In genomic region chr2:238320246-238320647, GRCh38 we compare ENCODE assay signal across 8 cellular contexts. TPM values are rescaled to one million over a fixed set of nuclear protein-coding genes. Genes with fewer than 3 reads are reported as not detected.
DNase-seq lines count a peak whose midpoint lies in the region; ATAC-seq and TF ChIP-seq lines count a peak whose summit lies in the region.

Gene TRAF3IP1 (plus strand): TSS chr2:238320518. CDS start chr2:238320663, 145 bp downstream.

- H3K4me3 ChIP-seq in left ventricle myocardium inferior: peak within 1 kb of the TSS; percentile 91
- peak within 1 kb of the TSS; percentile 77 to 95 (median 89) for H3K4me3 ChIP-seq in upper lobe of left lung

- H3K36me3 ChIP-seq in left ventricle myocardium inferior: no peaks in the 10 kb centered on the region
- peaks cover 0 to 5% (median 0%) of the 10 kb centered on the region in 4 donors for H3K36me3 ChIP-seq in upper lobe of left lung

- H3K4me1 ChIP-seq in left ventricle myocardium inferior (peaks cover 42% of the 10 kb centered on the region), upper lobe of left lung (peaks cover 11 to 21% (median 17%) of the 10 kb centered on the region in 4 donors)

- H3K27ac ChIP-seq in left ventricle myocardium inferior (replicated peaks) (peak within 1 kb of the TSS; percentile 61), upper lobe of left lung (peak within 1 kb of the TSS; percentile 69 to 78 (median 71))

- H3K4me3 Mint-ChIP-seq in T-cell: peak within 1 kb of the TSS; percentile 71 to 81 (median 76)
- H3K4me3 Mint-ChIP-seq in progenitor cell of endocrine pancreas (ENCODE audit: low read depth): peak within 1 kb of the TSS; percentile 75

- intact Hi-C loops in left ventricle myocardium inferior (cut with micrococcal nuclease): no loop called here

- H3K36me3 Mint-ChIP-seq in T-cell: peaks cover 5% of the 10 kb centered on the region
- H3K36me3 Mint-ChIP-seq in progenitor cell of endocrine pancreas (ENCODE audit: insufficient read depth): peaks cover 3% of the 10 kb centered on the region

- ATAC-seq in HG02642 (IDR thresholded peaks at IDR 0.05; ENCODE audit: poor library complexity, unreplicated experiment) (peak; percentile 97), T-cell (replicated peaks in 1 of 4) (peak; percentile 96 to 98 (median 97)), upper lobe of left lung (ENCODE audit: low FRiP score in 2 of 2) (peak; percentile 96 to 98)

- H3K4me1 Mint-ChIP-seq in T-cell (peaks cover 16 to 24% (median 20%) of the 10 kb centered on the region in 3 donors), progenitor cell of endocrine pancreas (ENCODE audit: low read depth) (peaks cover 15% of the 10 kb centered on the region)

- TF ChIP-seq EP300 in upper lobe of left lung (IDR thresholded peaks at IDR 0.05): peak in 1 of 4 donors; percentile 23

- peaks cover 0 to 5% of the 10 kb centered on the region in 2 donors for H3K27me3 Mint-ChIP-seq in T-cell
- H3K27me3 Mint-ChIP-seq in progenitor cell of endocrine pancreas: peaks cover 3% of the 10 kb centered on the region

- 0% methylated on average over 1 of the region's 58 CpGs for WGBS in upper lobe of left lung, 2 donors

- POLR2A ChIA-PET in GM10248 (lab: Yijun Ruan, JAX): no interaction called here
- POLR2A ChIA-PET in T-cell (lab: Charles Lee): no interaction called here

- H3K27me3 ChIP-seq in left ventricle myocardium inferior (ENCODE audit: low read depth) (peaks cover 9% of the 10 kb centered on the region), upper lobe of left lung (no peaks in the 10 kb centered on the region)

- CTCF ChIA-PET in GM10248 (lab: Yijun Ruan, JAX) (no interaction called here), T-cell (lab: Charles Lee) (interaction anchor here in 1 of 2 donors (0.6 kb wide), 1 partner anchor 57 kb away, joined by 4 read pairs; no protein-coding TSS in a partner anchor)

- TF ChIP-seq CTCF in GM10248 (IDR thresholded peaks at IDR 0.05; ENCODE audit: control extremely low read depth, extremely low read depth, low read depth, missing control alignments) (no peak), left ventricle myocardium inferior (IDR thresholded peaks at IDR 0.05; ENCODE audit: borderline replicate concordance) (no peak), progenitor cell of endocrine pancreas (IDR thresholded peaks at IDR 0.05; ENCODE audit: unreplicated experiment) (no peak), upper lobe of left lung (IDR thresholded peaks at IDR 0.05) (peak in 2 of 6 experiments; percentile 19 to 38)

- peak in 1 of 4 donors; percentile 46 for TF ChIP-seq POLR2A in upper lobe of left lung (IDR thresholded peaks at IDR 0.05)

- H3K9me3 ChIP-seq in left ventricle myocardium inferior (replicated peaks): no peaks in the 10 kb centered on the region
- H3K9me3 ChIP-seq in upper lobe of left lung: no peaks in the 10 kb centered on the region

- no peak within 1 kb of the TSS for H3K27ac Mint-ChIP-seq in T-cell
- H3K27ac Mint-ChIP-seq in progenitor cell of endocrine pancreas: peak within 1 kb of the TSS; percentile 91

- DNase-seq in GM10248 (ENCODE audit: extremely low spot score) (peak; percentile 98), NCI-H128 (lab: John Stamatoyannopoulos, UW; ENCODE audit: unreplicated experiment) (peak; percentile 63), T-cell (peak; percentile 66 to 88 (median 78)), amniotic epithelial cell (ENCODE audit: low read depth) (peak; percentile 85), left ventricle myocardium inferior (peak; percentile 95), progenitor cell of endocrine pancreas (ENCODE audit: low spot score, unreplicated experiment) (peak; percentile 95), upper lobe of left lung (peak; percentile 95 to 99)

- H3K9me3 Mint-ChIP-seq in T-cell: no peaks in the 10 kb centered on the region
- no peaks in the 10 kb centered on the region for H3K9me3 Mint-ChIP-seq in progenitor cell of endocrine pancreas (ENCODE audit: low read depth)

RNA-seq across cellular contexts. Expression of gene TRAF3IP1, which starts in this region (rescaled TPM):
- total RNA-seq in T-cell: 10 to 100 TPM in 3 of 5 donors, 1 to 10 TPM in 2; 6.3 to 12.1 (median 11.8) TPM
- total RNA-seq in left ventricle myocardium inferior: 14.6 TPM
- total RNA-seq in progenitor cell of endocrine pancreas: 26.1 and 27.0 TPM in 2 replicates
- total RNA-seq in upper lobe of left lung: 10 to 100 TPM; 14.0 to 26.8 (median 18.8) TPM

Comparison
In these comparisons a context has a peak if more than half of its experiments do, and no peak if none do; other contexts are left out.
1. Peak in every context shown above with its lines: DNase-seq, ATAC-seq, H3K4me3 ChIP-seq and H3K27ac ChIP-seq.